ENCODE assay signal across 1 cellular context in genomic region chr11:86180860-86181259, GRCh38.
TF ChIP-seq lines count a peak whose summit lies in the region.

No MANE protein-coding gene starts in this region.

TF ChIP-seq in K562, 482 proteins besides CTCF, POLR2A, EP300 and RAD21 (continued from another document):
- TF ChIP-seq E4F1 (CRISPR knock-in tag; IDR thresholded peaks at IDR 0.05; ENCODE audit: borderline replicate concordance) = 0 out of 2 replicates have a peak, but pooled peaks have one; percentile 57
- peak; percentile 39; the same call in 1 of the 2 replicates for TF ChIP-seq PTTG1 (tag; IDR thresholded peaks at IDR 0.05; ENCODE audit: low read depth)
- TF ChIP-seq SMAD1 (IDR thresholded peaks at IDR 0.05; ENCODE audit: low read depth, low read length, partially characterized antibody) = peak; percentile 35
- TF ChIP-seq CHD1 (IDR thresholded peaks at IDR 0.05; ENCODE audit: low read length) = no peak
- 0 out of 2 replicates have a peak, but pooled peaks have one; percentile 8 for TF ChIP-seq SMARCA4 (IDR thresholded peaks at IDR 0.05)
- 0 out of 2 replicates have a peak, but pooled peaks have one; percentile 2 for TF ChIP-seq CBFA2T2 (conservative IDR thresholded peaks at IDR 0.05)
